In genomic region chr5:56358046-56358445, GRCh38 we compare ENCODE assay signal across 19 cellular contexts.
DNase-seq lines count a peak whose midpoint lies in the region; ATAC-seq, FAIRE-seq and TF ChIP-seq lines count a peak whose summit lies in the region.
"Had no signal": no experiment of that assay in that cellular context is flagged by ENCODE, and none has a peak within 500 bp of the region (broad histone marks: within the 10 kb centered on the region; RNA-seq: fewer than 3 reads in every experiment).

No MANE protein-coding gene starts in this region.

- no TSS peak for BruUV-seq in HCT116 (replicated peaks; lab: Mats Ljungman, UMichigan)

- H3K4me2 ChIP-seq in HCT116 (ENCODE audit: low read length) = peak overlapping the region; percentile 60
- H3K4me2 ChIP-seq: KMS-11 had no signal

- TF ChIP-seq CTCF in HCT116 (IDR thresholded peaks at IDR 0.05 in 2 of 3, conservative IDR thresholded peaks at IDR 0.05 in 1 of 3; ENCODE audit: borderline replicate concordance in 1 of 3, insufficient read depth in 1 of 3, low read depth in 2 of 3, low read length in 2 of 3) (no peak), body of pancreas (IDR thresholded peaks at IDR 0.05) (no peak), pancreas (IDR thresholded peaks at IDR 0.05) (no peak), gastrocnemius medialis (IDR thresholded peaks at IDR 0.05 in 4 of 5, conservative IDR thresholded peaks at IDR 0.05 in 1 of 5) (no peak)

- no peaks in the 10 kb centered on the region for H3K9me2 ChIP-seq in HCT116 (ENCODE audit: insufficient read depth)

- H3K27me3 ChIP-seq in HCT116 (ENCODE audit: insufficient read depth, low read length) = peaks cover 5% of the 10 kb centered on the region; the same call in 1 of the 2 replicates
- no peaks in the 10 kb centered on the region for H3K27me3 ChIP-seq in body of pancreas
- H3K27me3 ChIP-seq in pancreas = no peaks in the 10 kb centered on the region
- H3K27me3 ChIP-seq in gastrocnemius medialis = no peaks in the 10 kb centered on the region
- H3K27me3 ChIP-seq: BE2C had no signal

- H3K9ac ChIP-seq in HCT116 (ENCODE audit: low read length) = no peak overlapping the region
- H3K9ac ChIP-seq: KMS-11 had no signal

- no peak for FAIRE-seq in pancreas (lab: Jason Lieb, UNC)
- FAIRE-seq: D721Med, H54 had no signal

- H3K27ac ChIP-seq in HCT116 (ENCODE audit: low read depth, low read length) = peak overlapping the region; percentile 59
- peak overlapping the region; percentile 33 to 83 (median 78) for H3K27ac ChIP-seq in body of pancreas
- H3K27ac ChIP-seq in pancreas = peak overlapping the region; percentile 13 to 80 (median 60)
- no peak overlapping the region for H3K27ac ChIP-seq in gastrocnemius medialis
- H3K27ac ChIP-seq: KMS-11, RWPE1 had no signal

- ATAC-seq in HCT116 = no peak
- ATAC-seq in body of pancreas = no peak
- no peak for ATAC-seq in pancreas
- ATAC-seq in gastrocnemius medialis = no peak
- ATAC-seq in HG03039 (IDR thresholded peaks at IDR 0.05; ENCODE audit: unreplicated experiment) = no peak
- ATAC-seq in GM19397 (IDR thresholded peaks at IDR 0.05; ENCODE audit: unreplicated experiment) = no peak

- in situ Hi-C loops in gastrocnemius medialis (cut with MboI; ENCODE audit: low sequenced_read_pairs in 4 of 4) = no loop called here

- no peaks in the 10 kb centered on the region for H3K79me2 ChIP-seq in HCT116 (ENCODE audit: insufficient read depth, low read length)

- DNase-seq in HCT116 (ENCODE audit: low read depth, low spot score) (no peak), body of pancreas (no peak), pancreas (no peak), gastrocnemius medialis (no peak), AG08396 (ENCODE audit: low spot score) (no peak)
- DNase-seq: BE2C; CD4-positive, CD25-positive, alpha-beta regulatory T cell; MM.1S; NCI-H2029 treated with DMSO at 0.1 percent for 48 hours; NCI-H2227 treated with DMSO at 0.1 percent for 48 hours; NCI-H510A; NCI-H69; SHP77 had no signal

- H3K4me3 ChIP-seq in HCT116 (replicated peaks in 1 of 2; ENCODE audit: low read depth in 1 of 2, low read length in 2 of 2) (no peak overlapping the region), body of pancreas (no peak overlapping the region), pancreas (no peak overlapping the region), gastrocnemius medialis (no peak overlapping the region)

- H3K36me3 ChIP-seq in HCT116 (ENCODE audit: control insufficient read depth in 1 of 2, insufficient read depth in 2 of 2, low read length in 2 of 2) = no peaks in the 10 kb centered on the region
- no peaks in the 10 kb centered on the region for H3K36me3 ChIP-seq in body of pancreas (replicated peaks in 1 of 2; ENCODE audit: insufficient read depth in 1 of 2, low read depth in 2 of 2)
- H3K36me3 ChIP-seq in pancreas = no peaks in the 10 kb centered on the region
- H3K36me3 ChIP-seq in gastrocnemius medialis = no peaks in the 10 kb centered on the region
- H3K36me3 ChIP-seq: BE2C had no signal

- RAD21 ChIA-PET in HCT116 (lab: Charles Lee; ENCODE audit: low non-redundant PET in 1 of 2, low total read pairs in 2 of 2, uncharacterized antibody in 2 of 2, unreplicated experiment in 2 of 2) = no interaction called here

- intact Hi-C loops in HCT116 (cut with micrococcal nuclease) (loop anchor here (10.0 kb wide), 1 partner anchor 1053 kb away; the partner anchor contains the start of genes DHX29 and MTREX), body of pancreas (cut with DNase I) (no loop called here), pancreas (cut with DNase I) (no loop called here), gastrocnemius medialis (cut with DNase I; ENCODE audit: low total_unique reads) (no loop called here)

- H3K9me3 ChIP-seq in HCT116 (ENCODE audit: control insufficient read depth in 1 of 2, insufficient read depth in 1 of 2, low read depth in 1 of 2, low read length in 2 of 2) = no peaks in the 10 kb centered on the region
- H3K9me3 ChIP-seq in body of pancreas = no peaks in the 10 kb centered on the region
- no peaks in the 10 kb centered on the region for H3K9me3 ChIP-seq in pancreas
- no peaks in the 10 kb centered on the region for H3K9me3 ChIP-seq in gastrocnemius medialis

- no peak overlapping the region for H2AFZ ChIP-seq in HCT116 (ENCODE audit: low read depth, low read length, poor library complexity, severe bottlenecking)

- no peak for TF ChIP-seq POLR2A in HCT116 (IDR thresholded peaks at IDR 0.05; ENCODE audit: borderline replicate concordance, extremely low read depth, insufficient read depth, insufficient read length)
- no peak for TF ChIP-seq POLR2A in body of pancreas (IDR thresholded peaks at IDR 0.05)
- no peak for TF ChIP-seq POLR2A in gastrocnemius medialis (IDR thresholded peaks at IDR 0.05)

- WGBS in body of pancreas, 2 donors = 77 to 86% methylated on average over 1 of the region's 1 CpG
- 90 to 94% methylated on average over 1 of the region's 1 CpG for WGBS in pancreas, 2 donors

- POLR2A ChIA-PET in HCT116 (lab: Charles Lee) = no interaction called here

- H4K20me1 ChIP-seq in HCT116 (ENCODE audit: insufficient read depth) = no peaks in the 10 kb centered on the region

- H3K4me1 ChIP-seq in HCT116 (ENCODE audit: control insufficient read depth in 1 of 2, insufficient read depth in 2 of 2, low read length in 2 of 2) (peaks cover 26 to 42% of the 10 kb centered on the region in 2 experiments), body of pancreas (peaks cover 46% of the 10 kb centered on the region), pancreas (peaks cover 23 to 42% (median 24%) of the 10 kb centered on the region in 3 donors), gastrocnemius medialis (peaks cover 0 to 8% of the 10 kb centered on the region in 2 donors)
- H3K4me1 ChIP-seq: BE2C had no signal

- no peak for TF ChIP-seq RAD21 in HCT116 (IDR thresholded peaks at IDR 0.05; ENCODE audit: low read depth)

- CTCF ChIA-PET in HCT116 (lab: Charles Lee) = no interaction called here

TF ChIP-seq in HCT116, 20 proteins besides CTCF, POLR2A, EP300 and RAD21:
- TF ChIP-seq SP1 (IDR thresholded peaks at IDR 0.05; ENCODE audit: low read depth) = no peak
- no peak for TF ChIP-seq ZNF274 (IDR thresholded peaks at IDR 0.05; ENCODE audit: low read depth, low read length)
- no peak for TF ChIP-seq ATF3 (IDR thresholded peaks at IDR 0.05)
- no peak for TF ChIP-seq REST (IDR thresholded peaks at IDR 0.05; ENCODE audit: low read depth)
- TF ChIP-seq ZBTB33 (IDR thresholded peaks at IDR 0.05; ENCODE audit: extremely low read depth, insufficient replicate concordance, low read length) = no peak
- no peak for TF ChIP-seq JUND (IDR thresholded peaks at IDR 0.05)
- no peak for TF ChIP-seq EZH2 (IDR thresholded peaks at IDR 0.05)
- TF ChIP-seq MAX (IDR thresholded peaks at IDR 0.05) = no peak
- TF ChIP-seq SIN3A (IDR thresholded peaks at IDR 0.05; ENCODE audit: low read depth) = no peak

Comparison
In these comparisons a context has a peak if more than half of its experiments do, and no peak if none do; other contexts are left out.
1. H3K27ac ChIP-seq: peak in HCT116 (single experiment), body of pancreas (4 of 4) and pancreas (4 of 4); none in gastrocnemius medialis (0 of 4).